24 cellular contexts compared by ENCODE assay signal in genomic region chr11:19281555-19281954, GRCh38.
"Had no signal": no experiment of that assay in that cellular context is flagged by ENCODE, and none has a peak within 500 bp of the region (broad histone marks: within the 10 kb centered on the region; RNA-seq: fewer than 3 reads in every experiment).

No MANE protein-coding gene starts in this region.

- H3K27me3 ChIP-seq: ascending aorta, body of pancreas, Peyer's patch, SJCRH30 had no signal

- H3K36me3 Mint-ChIP-seq: activated CD8-positive, alpha-beta memory T cell treated with anti-CD3 and anti-CD28 coated beads, Interleukin-2, amount 10 ng/mL, durations not matched to agents 7 days and 5 days; activated naive CD4-positive, alpha-beta T cell treated with anti-CD3 and anti-CD28 coated beads, Interleukin-2, amount 50 U/mL, for 72 hours had no signal

- H3K4me1 ChIP-seq: ascending aorta, body of pancreas, Peyer's patch, SJCRH30 had no signal

- H3K27ac Mint-ChIP-seq: activated naive CD4-positive, alpha-beta T cell treated with anti-CD3 and anti-CD28 coated beads, Interleukin-2, amount 50 U/mL, for 72 hours; activated naive CD8-positive, alpha-beta T cell treated with anti-CD3 and anti-CD28 coated beads, Interleukin-2, amount 50 U/mL, for 24 hours; activated T-cell treated with anti-CD3 and anti-CD28 coated beads, Interleukin-2, amount 50 U/mL, for 24 hours had no signal

- H3K27ac ChIP-seq: ascending aorta, body of pancreas, Peyer's patch, RWPE1, SJCRH30 had no signal

- H3K4me3 ChIP-seq: ascending aorta, body of pancreas, Peyer's patch, SJCRH30 had no signal

- H3K4me3 Mint-ChIP-seq: activated naive CD8-positive, alpha-beta T cell treated with anti-CD3 and anti-CD28 coated beads, Interleukin-2, amount 50 U/mL, for 24 hours; activated T-cell treated with anti-CD3 and anti-CD28 coated beads, Interleukin-2, amount 50 U/mL, for 24 hours had no signal

- DNase-seq: activated CD4-positive, alpha-beta T cell treated with anti-CD3 and anti-CD28 coated beads for 48 hours; activated CD4-positive, alpha-beta T cell treated with anti-CD3 and anti-CD28 coated beads, Interleukin-2, amount 50 U/mL, for 4 hours; activated CD4-positive, CD25-positive, alpha-beta regulatory T cell treated with anti-CD3 and anti-CD28 coated beads, Interleukin-2, amount 50 U/mL, for 72 hours; activated effector memory CD4-positive, alpha-beta T cell treated with anti-CD3 and anti-CD28 coated beads, Interleukin-2, amount 50 U/mL, for 16 hours; activated naive CD4-positive, alpha-beta T cell treated with Interleukin-2 at 50 U/mL for 16 hours; activated naive CD8-positive, alpha-beta T cell treated with anti-CD3 and anti-CD28 coated beads, Interleukin-2, amount 50 U/mL, for 24 hours; activated T-cell treated with anti-CD3 and anti-CD28 coated beads, Interleukin-2, amount 50 U/mL, for 24 hours; amniotic stem cell; body of pancreas; central memory CD4-positive, alpha-beta T cell; NCI-H1048; NCI-H187 treated with DMSO at 0.1 percent for 48 hours; NCI-H2081 treated with DMSO at 0.1 percent for 48 hours; NCI-H446; NCI-H524; Right ventricle myocardium superior; SJCRH30; SW 1271 had no signal

- ATAC-seq: activated CD8-positive, alpha-beta memory T cell treated with anti-CD3 and anti-CD28 coated beads, Interleukin-2, amount 10 ng/mL, durations not matched to agents 7 days and 5 days; activated naive CD4-positive, alpha-beta T cell treated with anti-CD3 and anti-CD28 coated beads, Interleukin-2, amount 50 U/mL, for 72 hours; activated naive CD8-positive, alpha-beta T cell treated with anti-CD3 and anti-CD28 coated beads, Interleukin-2, amount 50 U/mL, for 24 hours; body of pancreas had no signal

- H3K9me3 ChIP-seq: ascending aorta, body of pancreas, Peyer's patch, SJCRH30 had no signal

- FAIRE-seq: bronchial epithelial cell had no signal

- H3K36me3 ChIP-seq: ascending aorta, Peyer's patch, SJCRH30 had no signal

- H3K27me3 Mint-ChIP-seq: activated naive CD8-positive, alpha-beta T cell treated with anti-CD3 and anti-CD28 coated beads, Interleukin-2, amount 50 U/mL, for 24 hours had no signal

- H3K9me3 Mint-ChIP-seq: activated naive CD4-positive, alpha-beta T cell treated with anti-CD3 and anti-CD28 coated beads, Interleukin-2, amount 50 U/mL, for 72 hours; activated naive CD8-positive, alpha-beta T cell treated with anti-CD3 and anti-CD28 coated beads, Interleukin-2, amount 50 U/mL, for 24 hours; activated T-cell treated with anti-CD3 and anti-CD28 coated beads, Interleukin-2, amount 50 U/mL, for 24 hours had no signal
